17 cellular contexts compared by ENCODE assay signal in the genomic region with DNA sequence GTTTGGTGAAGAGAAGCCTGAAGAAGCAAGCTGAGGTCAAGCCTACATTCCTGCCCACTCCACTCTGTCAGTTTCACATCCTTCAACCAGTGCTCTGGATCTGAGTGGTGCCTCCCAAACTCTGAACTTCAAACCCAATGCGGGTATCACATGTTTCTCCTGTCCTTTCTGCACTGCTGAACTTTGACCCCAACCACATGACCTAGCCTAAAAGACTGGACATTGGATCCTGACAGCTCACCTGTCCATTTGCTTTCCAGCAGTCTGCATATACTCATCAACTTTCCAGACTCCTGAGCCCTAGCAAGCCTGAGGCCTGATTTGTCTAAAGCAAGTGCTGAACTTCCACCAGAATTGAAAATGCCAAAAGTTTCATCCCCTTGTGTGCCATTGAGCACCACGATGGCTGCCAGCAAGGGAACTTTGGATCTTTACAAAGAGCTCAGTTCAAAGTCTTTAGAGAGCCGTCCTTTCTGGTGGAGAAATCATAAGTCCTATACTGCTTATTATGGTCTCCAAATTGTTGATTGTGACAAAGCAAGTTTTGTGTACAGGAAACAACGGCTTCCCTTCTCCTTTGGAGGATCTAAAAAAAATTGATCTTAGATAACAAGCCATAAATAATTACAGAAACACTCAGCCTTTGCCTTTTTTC. TPM values are rescaled to one million over a fixed set of nuclear protein-coding genes. Genes with fewer than 3 reads are reported as not detected.
DNase-seq lines count a peak whose midpoint lies in the region; ATAC-seq, FAIRE-seq and TF ChIP-seq lines count a peak whose summit lies in the region.
"Had no signal": no experiment of that assay in that cellular context is flagged by ENCODE, and none has a peak within 500 bp of the region (broad histone marks: within the 10 kb centered on the region; RNA-seq: fewer than 3 reads in every experiment).

No MANE protein-coding gene starts in this region.

- H3K4ac ChIP-seq in mesenchymal stem cell (ENCODE audit: low read depth in 1 of 2, low read length in 2 of 2) = no peak overlapping the region

- no peak overlapping the region for H3K14ac ChIP-seq in mesenchymal stem cell (ENCODE audit: low read length in 2 of 2)

- no peak for TF ChIP-seq RAD21 in GM12878 (IDR thresholded peaks at IDR 0.05; ENCODE audit: insufficient read depth, low read depth, low read length)
- TF ChIP-seq RAD21 in liver (IDR thresholded peaks at IDR 0.05) = no peak

- no peak overlapping the region for H2BK5ac ChIP-seq in mesenchymal stem cell (ENCODE audit: low read depth, low read length, poor library complexity, severe bottlenecking)

- SMC1A ChIA-PET in GM12878 (lab: Charles Lee; ENCODE audit: uncharacterized antibody, unreplicated experiment) = no interaction called here

- TF ChIP-seq POLR2A in GM12878 (IDR thresholded peaks at IDR 0.05; ENCODE audit: low read depth, low read length) = no peak

- H4K20me1 ChIP-seq in GM12878 (ENCODE audit: control insufficient read depth, insufficient read depth) = no peaks in the 10 kb centered on the region

- no TSS peak for BruUV-seq in GM12878 (replicated peaks; lab: Mats Ljungman, UMichigan)

- RAD21 ChIA-PET in GM12878 (lab: Charles Lee; ENCODE audit: unreplicated experiment) = no interaction called here

- H3K4me3 ChIP-seq in heart right ventricle (no peak overlapping the region), GM12878 (no peak overlapping the region), liver (ENCODE audit: low read depth in 1 of 3, low read length in 3 of 3) (no peak overlapping the region), small intestine (ENCODE audit: low read depth in 1 of 2, low read length in 2 of 2) (no peak overlapping the region), mesenchymal stem cell (ENCODE audit: insufficient read depth in 1 of 2, low read depth in 1 of 2, low read length in 2 of 2) (no peak overlapping the region)
- H3K4me3 ChIP-seq: GM23248 had no signal

- TF ChIP-seq CTCF in heart right ventricle (IDR thresholded peaks at IDR 0.05) (no peak), GM12878 (IDR thresholded peaks at IDR 0.05 in 2 of 3, conservative IDR thresholded peaks at IDR 0.05 in 1 of 3; ENCODE audit: control insufficient read depth in 2 of 3, extremely low read depth in 1 of 3, insufficient read depth in 1 of 3, low read depth in 3 of 3, low read length in 3 of 3) (no peak), liver (IDR thresholded peaks at IDR 0.05; ENCODE audit: low read depth, low read length, missing input control) (no peak)

- H3K4me2 ChIP-seq in GM12878 (ENCODE audit: control insufficient read depth, insufficient read depth) (no peak overlapping the region), mesenchymal stem cell (ENCODE audit: low read length, poor library complexity, severe bottlenecking) (no peak overlapping the region)

- CTCF ChIA-PET in GM12878 (lab: Yijun Ruan, JAX) = no interaction called here

- H3K27me3 ChIP-seq in heart right ventricle (no peaks in the 10 kb centered on the region), GM12878 (replicated peaks in 1 of 2; ENCODE audit: control insufficient read depth in 2 of 2, insufficient read depth in 2 of 2, low read length in 1 of 2) (peaks cover 1 to 2% of the 10 kb centered on the region in 2 experiments; a peak in 3 of 4 replicates), liver (ENCODE audit: control insufficient read depth in 4 of 4, insufficient read depth in 4 of 4, low read length in 3 of 4) (no peaks in the 10 kb centered on the region), small intestine (ENCODE audit: control insufficient read depth in 2 of 2, insufficient read depth in 2 of 2, low read length in 2 of 2) (no peaks in the 10 kb centered on the region), mesenchymal stem cell (ENCODE audit: control insufficient read depth in 1 of 2, insufficient read depth in 1 of 2, low read length in 2 of 2) (peaks cover 0 to 20% of the 10 kb centered on the region in 2 experiments)

- DNase-seq in heart right ventricle (no peak), left ventricle myocardium superior (no peak), GM12878 (ENCODE audit: low read depth, low spot score) (no peak), small intestine (peak; percentile 80), NCI-H1694 (lab: John Stamatoyannopoulos, UW) (no peak), NCI-H1105 (lab: John Stamatoyannopoulos, UW) (no peak), mesenchymal stem cell (no peak)
- DNase-seq: DND-41, GM23248, KG1, NCI-H1105 treated with DMSO at 0.1 percent for 48 hours, NCI-H187, NCI-H526 treated with DMSO at 0.1 percent for 48 hours, SIG-M5 had no signal

- H2AK5ac ChIP-seq in mesenchymal stem cell (ENCODE audit: low read length, severe bottlenecking) = no peak overlapping the region

- H2BK120ac ChIP-seq in mesenchymal stem cell (ENCODE audit: low read depth, low read length) = no peak overlapping the region

- in situ Hi-C loops in GM12878 (cut with MboI) = no loop called here

- no peak overlapping the region for H3K23ac ChIP-seq in mesenchymal stem cell (ENCODE audit: low read length in 2 of 2)

- no peak for FAIRE-seq in GM12878 (lab: Jason Lieb, UNC)
- no peak for FAIRE-seq in small intestine (lab: Jason Lieb, UNC)
- FAIRE-seq: G401.6, GM18507 had no signal

- H3K18ac ChIP-seq in mesenchymal stem cell (ENCODE audit: low read depth in 1 of 2, low read length in 2 of 2) = no peak overlapping the region

- ATAC-seq in heart right ventricle (peak in 2 of 8 donors; percentile 48 to 50), left ventricle myocardium superior (no peak), GM12878 (no peak)

- H3K79me2 ChIP-seq in GM12878 (ENCODE audit: control insufficient read depth, insufficient read depth, low read length) = no peaks in the 10 kb centered on the region

- peaks cover 0 to 46% (median 22%) of the 10 kb centered on the region in 9 donors for H3K4me1 ChIP-seq in heart right ventricle
- no peaks in the 10 kb centered on the region for H3K4me1 ChIP-seq in GM12878 (ENCODE audit: control insufficient read depth, insufficient read depth, low read length)
- H3K4me1 ChIP-seq in liver (ENCODE audit: control insufficient read depth in 4 of 4, insufficient read depth in 4 of 4, low read length in 3 of 4) = peaks cover 0 to 6% (median 1%) of the 10 kb centered on the region in 4 donors
- peaks cover 0 to 2% of the 10 kb centered on the region in 2 donors for H3K4me1 ChIP-seq in small intestine (ENCODE audit: control insufficient read depth in 2 of 2, insufficient read depth in 1 of 2, low read depth in 1 of 2, low read length in 1 of 2)
- no peaks in the 10 kb centered on the region for H3K4me1 ChIP-seq in mesenchymal stem cell (ENCODE audit: control insufficient read depth, insufficient read depth, low read depth, low read length)

- H4K8ac ChIP-seq in mesenchymal stem cell (ENCODE audit: low read length) = no peak overlapping the region

- no peak overlapping the region for H3K9ac ChIP-seq in GM12878 (ENCODE audit: control insufficient read depth, insufficient read depth, low read length)
- H3K9ac ChIP-seq in liver (ENCODE audit: low read depth in 1 of 2, low read length in 2 of 2) = no peak overlapping the region
- H3K9ac ChIP-seq in mesenchymal stem cell (ENCODE audit: low read length) = no peak overlapping the region
- H3K9ac ChIP-seq: GM23248 had no signal

- H4K91ac ChIP-seq in mesenchymal stem cell (ENCODE audit: low read length) = no peak overlapping the region

- intact Hi-C loops in heart right ventricle (cut with DNase I) = no loop called here
- intact Hi-C loops in left ventricle myocardium superior (cut with micrococcal nuclease) = no loop called here
- intact Hi-C loops in GM12878 (cut with micrococcal nuclease; ENCODE audit: unreplicated experiment) = no loop called here

- H3K79me1 ChIP-seq in mesenchymal stem cell (replicated peaks; ENCODE audit: low read length, poor library complexity, severe bottlenecking) = no peaks in the 10 kb centered on the region

- 65 to 74% methylated on average over 4 of the region's 4 CpGs for WGBS in heart right ventricle, 2 donors
- 14% methylated on average over 4 of the region's 4 CpGs for WGBS in GM12878 (ENCODE audit: insufficient coverage, insufficient replicate concordance, low lambda C conversion rate, missing lambda C conversion rate)
- WGBS in liver = 33% methylated on average over 4 of the region's 4 CpGs
- WGBS in small intestine, 3 donors = 18 to 39% (median 35%) methylated on average over 4 of the region's 4 CpGs
- 95% methylated on average over 4 of the region's 4 CpGs for WGBS in mesenchymal stem cell

- H3K9me3 ChIP-seq in heart right ventricle = no peaks in the 10 kb centered on the region
- no peaks in the 10 kb centered on the region for H3K9me3 ChIP-seq in GM12878 (replicated peaks; ENCODE audit: control insufficient read depth, insufficient read depth, low read length)
- no peaks in the 10 kb centered on the region for H3K9me3 ChIP-seq in liver (ENCODE audit: control insufficient read depth in 4 of 4, low read length in 3 of 4)
- H3K9me3 ChIP-seq in small intestine (ENCODE audit: control insufficient read depth, low read depth) = no peaks in the 10 kb centered on the region
- no peaks in the 10 kb centered on the region for H3K9me3 ChIP-seq in mesenchymal stem cell (ENCODE audit: control insufficient read depth, low read length)

- POLR2A ChIA-PET in GM12878 (lab: Charles Lee) = no interaction called here

- H3K36me3 ChIP-seq in heart right ventricle = no peaks in the 10 kb centered on the region
- H3K36me3 ChIP-seq in GM12878 (ENCODE audit: control insufficient read depth in 2 of 2, insufficient read depth in 2 of 2, low read length in 1 of 2) = no peaks in the 10 kb centered on the region
- no peaks in the 10 kb centered on the region for H3K36me3 ChIP-seq in liver (ENCODE audit: control insufficient read depth in 4 of 4, insufficient read depth in 3 of 4, low read depth in 1 of 4, low read length in 3 of 4)
- H3K36me3 ChIP-seq in small intestine (ENCODE audit: control insufficient read depth in 2 of 2, insufficient read depth in 2 of 2, low read length in 2 of 2) = no peaks in the 10 kb centered on the region
- H3K36me3 ChIP-seq in mesenchymal stem cell (ENCODE audit: control insufficient read depth in 1 of 2, insufficient read depth in 2 of 2, low read depth in 1 of 2, low read length in 2 of 2) = no peaks in the 10 kb centered on the region

- no peak overlapping the region for H2BK12ac ChIP-seq in mesenchymal stem cell (ENCODE audit: low read length in 2 of 2)

- no peak for TF ChIP-seq EP300 in GM12878 (IDR thresholded peaks at IDR 0.05; ENCODE audit: borderline replicate concordance in 1 of 2, control insufficient read depth in 1 of 2, low read depth in 2 of 2, low read length in 2 of 2)

- H2BK15ac ChIP-seq in mesenchymal stem cell (ENCODE audit: low read depth, poor library complexity, severe bottlenecking) = no peak overlapping the region

- H2AFZ ChIP-seq in GM12878 (ENCODE audit: control insufficient read depth, low read depth, low read length) (no peak overlapping the region), mesenchymal stem cell (ENCODE audit: low read depth, low read length) (no peak overlapping the region)
- H2AFZ ChIP-seq: GM23248 had no signal

- H3K27ac ChIP-seq in heart right ventricle (peak overlapping the region in 9 of 10 donors; percentile 7 to 78 (median 61)), GM12878 (ENCODE audit: control insufficient read depth, insufficient read depth) (no peak overlapping the region), liver (ENCODE audit: low read depth in 1 of 2, low read length in 2 of 2) (no peak overlapping the region), small intestine (ENCODE audit: low read depth in 1 of 2, low read length in 1 of 2) (no peak overlapping the region), mesenchymal stem cell (ENCODE audit: low read length, poor library complexity, severe bottlenecking) (no peak overlapping the region)
- H3K27ac ChIP-seq: GM23248 had no signal

RNA-seq across cellular contexts. Expression of gene ITGA6, which starts 37.6 kb away (rescaled TPM):
- 10 to 100 TPM; 36.0 to 68.3 (median 46.8) TPM for total RNA-seq in heart right ventricle
- polyA plus RNA-seq in heart right ventricle = 10 to 100 TPM; 22.1 to 23.9 TPM
- total RNA-seq in left ventricle myocardium superior = 54.8 TPM
- total RNA-seq in GM12878 (2013; cell fraction: nucleolus; rRNA removed) = not detected in 2 replicates
- total RNA-seq in GM12878 (2014; rRNA removed) = 0.05 and 0.34 TPM in 2 replicates
- 0.09 and 0.22 TPM in 2 replicates for total RNA-seq in GM12878 (2014; rRNA removed; fragmentation: Illumina TruSeq; extraction: Trizol)
- 0.36 and 0.51 TPM in 2 replicates for total RNA-seq in GM12878 (2021)
- polyA plus RNA-seq in GM12878 (2011; ENCODE audit: low read depth) = 0.04 TPM
- polyA plus RNA-seq in GM12878 (2011; rRNA removed) = 0.01 TPM in 1 of 2 replicates, not detected in the other
- polyA plus RNA-seq in GM12878 (2011; cell fraction: cytosol; rRNA removed) = 0.07 TPM in 1 of 2 replicates, not detected in the other
- polyA plus RNA-seq in GM12878 (2011; cell fraction: nucleus; rRNA removed) = not detected in 2 replicates
- 0.36 and 0.41 TPM in 2 replicates for polyA plus RNA-seq in GM12878 (2012)
- 0.08 and 0.16 TPM in 2 replicates for polyA plus RNA-seq in GM12878 (2014; fragmentation: Illumina TruSeq; extraction: Trizol)
- polyA plus RNA-seq in GM12878 (2014; fragmentation: Nextera tagmentation; extraction: Ambion mirVana) = under 1 TPM in 1 of 2 experiments, not detected in 1; 0.07 TPM
- polyA plus RNA-seq in GM12878 (2014; rRNA removed) = 0.01 and 0.06 TPM in 2 replicates
- under 1 TPM in 1 of 2 experiments, not detected in 1; 0.11 TPM for polyA plus RNA-seq in GM12878 (2016; fragmentation: Nextera tagmentation; extraction: Ambion mirVana)
- polyA minus RNA-seq in GM12878 (2011; rRNA and poly(A)+ RNA removed) = 0.22 TPM in 1 of 2 replicates, not detected in the other
- polyA minus RNA-seq in GM12878 (2011; cell fraction: cytosol; rRNA and poly(A)+ RNA removed) = not detected in 2 replicates
- 0.10 TPM in 1 of 2 replicates, not detected in the other for polyA minus RNA-seq in GM12878 (2011; cell fraction: nucleus; rRNA and poly(A)+ RNA removed)
- total RNA-seq in liver = 10 to 100 TPM; 15.6 to 21.6 TPM
- 1 to 10 TPM; 5.8 to 7.3 TPM for polyA plus RNA-seq in liver
- polyA plus RNA-seq in small intestine = 10 to 100 TPM; 33.2 to 81.0 (median 37.1) TPM
- polyA plus RNA-seq in mesenchymal stem cell (2013, experiment 1 of 2) = 31.2 TPM
- polyA plus RNA-seq in mesenchymal stem cell (2013, experiment 2 of 2) = 32.5 TPM

Comparison
In these comparisons a context has a peak if more than half of its experiments do, and no peak if none do; other contexts are left out.
1. H3K27ac ChIP-seq: peak in heart right ventricle (9 of 10); none in GM12878 (single experiment), liver (0 of 2), small intestine (0 of 2) and mesenchymal stem cell (single experiment).
2. RNA of gene ITGA6, which starts 37.6 kb away (total RNA-seq): 54.8 TPM in left ventricle myocardium superior (single experiment), 36.0 to 68.3 TPM in heart right ventricle and 15.6 to 21.6 TPM in liver; 0.05 to 0.51 TPM in GM12878; every median in the first group is over 10 times any median in the second.